16 cellular contexts compared by ENCODE assay signal in genomic region chr13:110354715-110355473, GRCh38. TPM values are rescaled to one million over a fixed set of nuclear protein-coding genes. Genes with fewer than 3 reads are reported as not detected.
DNase-seq lines count a peak whose midpoint lies in the region; ATAC-seq and TF ChIP-seq lines count a peak whose summit lies in the region.
"Had no signal": no experiment of that assay in that cellular context is flagged by ENCODE, and none has a peak within 500 bp of the region (broad histone marks: within the 10 kb centered on the region; RNA-seq: fewer than 3 reads in every experiment).

No MANE protein-coding gene starts in this region.

- peak overlapping the region; percentile 83 for H3K27ac Mint-ChIP-seq in progenitor cell of endocrine pancreas

- peak overlapping the region; percentile 35 to 89 for H3K27ac ChIP-seq in coronary artery
- H3K27ac ChIP-seq: 22Rv1 had no signal

- H3K36me3 Mint-ChIP-seq in progenitor cell of endocrine pancreas (ENCODE audit: insufficient read depth): peaks cover 7% of the 10 kb centered on the region

- no peaks in the 10 kb centered on the region for H3K9me3 Mint-ChIP-seq in progenitor cell of endocrine pancreas (ENCODE audit: low read depth)

- ATAC-seq in HG02798 (IDR thresholded peaks at IDR 0.05; ENCODE audit: poor library complexity, unreplicated experiment): peak; percentile 53
- ATAC-seq in HG03139 (IDR thresholded peaks at IDR 0.05; ENCODE audit: unreplicated experiment): no peak
- no peak for ATAC-seq in GM21619 (IDR thresholded peaks at IDR 0.05; ENCODE audit: unreplicated experiment)
- ATAC-seq: heart left ventricle, Panc1 had no signal

- DNase-seq in DMS53 (lab: John Stamatoyannopoulos, UW) (peak; percentile 18), DMS53 treated with DMSO at 0.1 percent for 48 hours (lab: John Stamatoyannopoulos, UW; ENCODE audit: unreplicated experiment) (no peak), coronary artery (ENCODE audit: low spot score) (no peak), progenitor cell of endocrine pancreas (ENCODE audit: low spot score, unreplicated experiment) (no peak), T-helper 2 cell (no peak)
- DNase-seq: activated T-cell treated with anti-CD3 and anti-CD28 coated beads, Interleukin-2, amount 50 U/mL, for 1 hour; H7; heart left ventricle; KG1; NCI-H1436 treated with DMSO at 0.1 percent for 48 hours; NCI-H524 treated with DMSO at 0.1 percent for 48 hours had no signal

- H3K4me3 ChIP-seq in coronary artery: no peak overlapping the region
- H3K4me3 ChIP-seq: heart left ventricle had no signal

- no peaks in the 10 kb centered on the region for H3K27me3 Mint-ChIP-seq in progenitor cell of endocrine pancreas

- TF ChIP-seq CTCF in coronary artery (IDR thresholded peaks at IDR 0.05): no peak
- TF ChIP-seq CTCF in progenitor cell of endocrine pancreas (IDR thresholded peaks at IDR 0.05; ENCODE audit: unreplicated experiment): no peak

- H3K4me1 Mint-ChIP-seq in progenitor cell of endocrine pancreas (ENCODE audit: low read depth): peaks cover 5% of the 10 kb centered on the region

- H3K4me3 Mint-ChIP-seq in progenitor cell of endocrine pancreas (ENCODE audit: low read depth): no peak overlapping the region

RNA-seq across cellular contexts. Expression of gene COL4A2, which starts 47.8 kb away (rescaled TPM):
- 120 and 121 TPM in 2 replicates for total RNA-seq in progenitor cell of endocrine pancreas

RNA-seq across cellular contexts. Expression of gene COL4A1, which starts 47.9 kb away (rescaled TPM):
- 81.3 and 90.8 TPM in 2 replicates for total RNA-seq in progenitor cell of endocrine pancreas
